In genomic region chr15:78108300-78109084, GRCh38 we compare ENCODE assay signal across 7 cellular contexts. TPM values are rescaled to one million over a fixed set of nuclear protein-coding genes. Genes with fewer than 3 reads are reported as not detected.
DNase-seq lines count a peak whose midpoint lies in the region; FAIRE-seq and TF ChIP-seq lines count a peak whose summit lies in the region.

No MANE protein-coding gene starts in this region.

- no peaks in the 10 kb centered on the region for H3K27me3 ChIP-seq in neuronal stem cell (ENCODE audit: control insufficient read depth in 3 of 3, insufficient read depth in 3 of 3, low read depth in 1 of 3, low read length in 3 of 3)

- H3K4me1 ChIP-seq in neuronal stem cell (ENCODE audit: control insufficient read depth in 2 of 2, insufficient read depth in 1 of 2, low read depth in 1 of 2, low read length in 2 of 2), result peaks cover 0 to 3% of the 10 kb centered on the region in 2 donors

- peak overlapping the region; percentile 44 for H2AK5ac ChIP-seq in neuronal stem cell (ENCODE audit: low read depth, low read length)

- no peak overlapping the region for H3K18ac ChIP-seq in neuronal stem cell (ENCODE audit: low read length)

- no peak overlapping the region for H4K8ac ChIP-seq in neuronal stem cell (ENCODE audit: low read depth, low read length)

- DNase-seq in GM12891 (ENCODE audit: insufficient read length, low spot score) (peak; percentile 66), KBM-7 (peak; percentile 94), SHP77 (lab: John Stamatoyannopoulos, UW) (peak; percentile 69 to 81), fibroblast of pulmonary artery (ENCODE audit: low read depth) (peak; percentile 89), neuronal stem cell (ENCODE audit: low spot score) (peak; percentile 59), stromal cell of bone marrow (ENCODE audit: low read depth) (peak; percentile 66)
- DNase-seq in activated T-helper 1 cell treated with anti-CD3 and anti-CD28 coated beads, Interleukin-2, amount 50 U/mL, for 16 hours (ENCODE audit: low read depth in 1 of 2, low spot score in 1 of 2), result peak; percentile 63 to 69

- H3K14ac ChIP-seq in neuronal stem cell (ENCODE audit: low read length), result no peak overlapping the region

- H3K79me1 ChIP-seq in neuronal stem cell (ENCODE audit: low read depth, low read length), result no peaks in the 10 kb centered on the region

- TF ChIP-seq CTCF in fibroblast of pulmonary artery (IDR thresholded peaks at IDR 0.05; ENCODE audit: low read length, missing control alignments), result peak; percentile 95

- H3K9me3 ChIP-seq in neuronal stem cell (replicated peaks in 1 of 2; ENCODE audit: control insufficient read depth in 2 of 2, insufficient read depth in 1 of 2, low read depth in 1 of 2, low read length in 2 of 2), result no peaks in the 10 kb centered on the region

- H2BK15ac ChIP-seq in neuronal stem cell (ENCODE audit: low read length), result no peak overlapping the region

- H2AFZ ChIP-seq in neuronal stem cell (ENCODE audit: low read length), result no peak overlapping the region

- H2BK5ac ChIP-seq in neuronal stem cell (ENCODE audit: low read length), result peak overlapping the region; percentile 50

- no peak overlapping the region for H3K4me2 ChIP-seq in neuronal stem cell (ENCODE audit: insufficient read depth, low read length, poor library complexity, severe bottlenecking)

- H3K36me3 ChIP-seq in neuronal stem cell (replicated peaks in 1 of 2; ENCODE audit: control insufficient read depth in 2 of 2, insufficient read depth in 2 of 2, low read length in 2 of 2), result peaks cover 0 to 4% of the 10 kb centered on the region in 2 donors

- no peak overlapping the region for H4K91ac ChIP-seq in neuronal stem cell (ENCODE audit: low read depth, low read length, poor library complexity)

- no CpG with 5 or more reads among the region's 11 CpGs for WGBS in neuronal stem cell (ENCODE audit: extremely low coverage in 2 of 2, insufficient read length in 2 of 2, insufficient replicate concordance in 1 of 2), 2 donors

- no peak overlapping the region for H2BK12ac ChIP-seq in neuronal stem cell (ENCODE audit: low read length)

- H2BK120ac ChIP-seq in neuronal stem cell (ENCODE audit: low read depth, low read length), result no peak overlapping the region

- H3K4me3 ChIP-seq in fibroblast of pulmonary artery (replicated peaks; ENCODE audit: low read depth, low read length), result no peak overlapping the region
- H3K4me3 ChIP-seq in neuronal stem cell (ENCODE audit: low read length in 2 of 2), result no peak overlapping the region

- no peak overlapping the region for H3K27ac ChIP-seq in neuronal stem cell (replicated peaks; ENCODE audit: low read length)

- H3K4ac ChIP-seq in neuronal stem cell (ENCODE audit: low read length), result no peak overlapping the region

- in situ Hi-C loops in KBM-7 (cut with MboI; ENCODE audit: low pct_unique_long_range_greater_than_20kb, low sequenced_read_pairs), result no loop called here

- no peak overlapping the region for H3K23ac ChIP-seq in neuronal stem cell (ENCODE audit: low read depth, low read length, poor library complexity)

- no peak overlapping the region for H3K9ac ChIP-seq in neuronal stem cell (ENCODE audit: low read depth, low read length, poor library complexity)

- FAIRE-seq in GM12891 (lab: Jason Lieb, UNC), result peak; percentile 86

- no peak for TF ChIP-seq POLR2A in GM12891 (IDR thresholded peaks at IDR 0.05; ENCODE audit: low read depth, low read length)

TF ChIP-seq in GM12891, 5 proteins besides CTCF, POLR2A, EP300 and RAD21:
- TF ChIP-seq POU2F2 (IDR thresholded peaks at IDR 0.05; ENCODE audit: low read depth, low read length) (no peak), POLR2AphosphoS5 (IDR thresholded peaks at IDR 0.05; ENCODE audit: low read depth, low read length) (no peak), TAF1 (IDR thresholded peaks at IDR 0.05; ENCODE audit: low read depth, low read length) (no peak), SPI1 (IDR thresholded peaks at IDR 0.05; ENCODE audit: low read depth, low read length) (no peak), PAX5 (IDR thresholded peaks at IDR 0.05; ENCODE audit: insufficient read depth, low read length, severe bottlenecking) (no peak)

RNA-seq across cellular contexts. Expression of gene SH2D7, which starts 16.1 kb away (rescaled TPM):
- not detected for polyA plus RNA-seq in GM12891 (2012; ENCODE audit: low read depth, missing spikeins)
- not detected for polyA plus RNA-seq in neuronal stem cell (2013, experiment 1 of 2)
- not detected for polyA plus RNA-seq in neuronal stem cell (2013, experiment 2 of 2)

RNA-seq across cellular contexts. Expression of gene CIB2, which starts 22.8 kb away (rescaled TPM):
- polyA plus RNA-seq in GM12891 (2012; ENCODE audit: low read depth, missing spikeins), result 1.8 TPM
- polyA plus RNA-seq in neuronal stem cell (2013, experiment 1 of 2), result 47.7 TPM
- polyA plus RNA-seq in neuronal stem cell (2013, experiment 2 of 2), result 46.0 TPM

RNA-seq across cellular contexts. Expression of gene TBC1D2B, which starts 31.0 kb away (rescaled TPM):
- polyA plus RNA-seq in GM12891 (2012; ENCODE audit: low read depth, missing spikeins), result 19.7 TPM
- 8.2 TPM for polyA plus RNA-seq in neuronal stem cell (2013, experiment 1 of 2)
- 8.4 TPM for polyA plus RNA-seq in neuronal stem cell (2013, experiment 2 of 2)

RNA-seq across cellular contexts. Expression of gene IDH3A, which starts 40.7 kb away (rescaled TPM):
- polyA plus RNA-seq in GM12891 (2012; ENCODE audit: low read depth, missing spikeins), result 144 TPM
- polyA plus RNA-seq in neuronal stem cell (2013, experiment 1 of 2), result 8.8 TPM
- polyA plus RNA-seq in neuronal stem cell (2013, experiment 2 of 2), result 7.7 TPM
